Comparison of ENCODE assay signal across 7 cellular contexts in genomic region chr7:81858820-81859219, GRCh38.
DNase-seq lines count a peak whose midpoint lies in the region; ATAC-seq, FAIRE-seq and TF ChIP-seq lines count a peak whose summit lies in the region.
"Not testable (repeated sequence)": the region's sequence is repeated elsewhere in the genome, so short reads cannot be mapped to it uniquely, and the experiment has no call there.

No MANE protein-coding gene starts in this region.

- not testable (repeated sequence) for H4K20me1 ChIP-seq in astrocyte (ENCODE audit: insufficient read depth, low read length)

- H3K27me3 Mint-ChIP-seq in Calu3 (ENCODE audit: unreplicated experiment); astrocyte (ENCODE audit: low read depth, unreplicated experiment): not testable (repeated sequence)

- H3K4me1 Mint-ChIP-seq in Calu3 (ENCODE audit: low read depth, unreplicated experiment); astrocyte (ENCODE audit: low read depth, unreplicated experiment): not testable (repeated sequence)

- H3K36me3 Mint-ChIP-seq in Calu3 (ENCODE audit: insufficient read depth, unreplicated experiment); astrocyte (ENCODE audit: low read depth, unreplicated experiment): not testable (repeated sequence)

- intact Hi-C loops in Calu3 (cut with micrococcal nuclease; ENCODE audit: unreplicated experiment): not testable (repeated sequence)

- H2AFZ ChIP-seq in astrocyte (ENCODE audit: low read depth, low read length): not testable (repeated sequence)

- CTCF ChIA-PET in Calu3 (lab: Charles Lee): not testable (repeated sequence)

- not testable (repeated sequence) for H3K36me3 ChIP-seq in MG63; RWPE2 (ENCODE audit: low read depth); astrocyte (ENCODE audit: insufficient read depth, low read length)

- FAIRE-seq in H54 (lab: Jason Lieb, UNC): peak; percentile 64
- not testable (repeated sequence) for FAIRE-seq in astrocyte (lab: Jason Lieb, UNC)

- H3K4me3 ChIP-seq in MG63; RWPE2 (ENCODE audit: severe bottlenecking); astrocyte (ENCODE audit: insufficient read depth, low read depth, low read length); epithelial cell of esophagus (ENCODE audit: low read length): not testable (repeated sequence)

- not testable (repeated sequence) for H3K4me1 ChIP-seq in RWPE2 (ENCODE audit: insufficient read depth, poor library complexity, severe bottlenecking); astrocyte (ENCODE audit: insufficient read depth, low read length)

- H3K9me3 ChIP-seq in MG63; RWPE2 (ENCODE audit: severe bottlenecking); astrocyte (ENCODE audit: insufficient read depth, low read depth, low read length): not testable (repeated sequence)

- H3K79me2 ChIP-seq in astrocyte (ENCODE audit: insufficient read depth, low read length): not testable (repeated sequence)

- peak; percentile 55; the same call in 2 of the 3 replicates for ATAC-seq in RWPE2 (ENCODE audit: low read depth)

- H3K9ac ChIP-seq in astrocyte (ENCODE audit: low read length): not testable (repeated sequence)

- not testable (repeated sequence) for H3K27ac ChIP-seq in RWPE2 (ENCODE audit: poor library complexity, severe bottlenecking); astrocyte (ENCODE audit: low read depth, low read length)

- not testable (repeated sequence) for H3K4me2 ChIP-seq in astrocyte (ENCODE audit: low read length)

- peak; percentile 2 for DNase-seq in Calu3
- DNase-seq in H54 (ENCODE audit: insufficient read length, low spot score); RWPE2 (ENCODE audit: low spot score): not testable (repeated sequence)
- peak; percentile 9 for DNase-seq in MG63
- DNase-seq in astrocyte (ENCODE audit: low read depth): peak; percentile 26
- DNase-seq in epithelial cell of esophagus (ENCODE audit: low read depth): peak; percentile 74
- DNase-seq in kidney tubule cell (ENCODE audit: low spot score): peak; percentile 23

- not testable (repeated sequence) for H3K4me3 Mint-ChIP-seq in Calu3 (ENCODE audit: low read depth, unreplicated experiment); astrocyte (ENCODE audit: unreplicated experiment)

- not testable (repeated sequence) for TF ChIP-seq CTCF in Calu3 (IDR thresholded peaks at IDR 0.05; ENCODE audit: unreplicated experiment); RWPE2 (IDR thresholded peaks at IDR 0.05; ENCODE audit: poor library complexity, severe bottlenecking); astrocyte (IDR thresholded peaks at IDR 0.05; ENCODE audit: insufficient read depth, low read depth, low read length); epithelial cell of esophagus (IDR thresholded peaks at IDR 0.05; ENCODE audit: insufficient read depth, low read depth, low read length, missing control alignments)

- peak overlapping the region; percentile 9 for H3K27ac Mint-ChIP-seq in Calu3 (ENCODE audit: unreplicated experiment)
- not testable (repeated sequence) for H3K27ac Mint-ChIP-seq in astrocyte (ENCODE audit: unreplicated experiment)

- not testable (repeated sequence) for H3K27me3 ChIP-seq in MG63; RWPE2 (ENCODE audit: insufficient read depth, poor library complexity, severe bottlenecking); astrocyte (ENCODE audit: insufficient read depth, low read length)

- BruUV-seq in Calu3 (replicated peaks; lab: Mats Ljungman, UMichigan): not testable (repeated sequence)

- H3K9me3 Mint-ChIP-seq in Calu3 (ENCODE audit: low read depth, unreplicated experiment); astrocyte (ENCODE audit: unreplicated experiment): not testable (repeated sequence)

- not testable (repeated sequence) for TF ChIP-seq POLR2A in H54 (IDR thresholded peaks at IDR 0.05; ENCODE audit: low read depth, low read length)
